In genomic region chr21:43178175-43178574, GRCh38 we compare ENCODE assay signal across 13 cellular contexts. TPM values are rescaled to one million over a fixed set of nuclear protein-coding genes. Genes with fewer than 3 reads are reported as not detected.
DNase-seq lines count a peak whose midpoint lies in the region; ATAC-seq, FAIRE-seq and TF ChIP-seq lines count a peak whose summit lies in the region.
"Not testable (repeated sequence)": the region's sequence is repeated elsewhere in the genome, so short reads cannot be mapped to it uniquely, and the experiment has no call there.
"Had no signal": no experiment of that assay in that cellular context is flagged by ENCODE, and none has a peak within 500 bp of the region (broad histone marks: within the 10 kb centered on the region; RNA-seq: fewer than 3 reads in every experiment).

No MANE protein-coding gene starts in this region.

- H3K27ac ChIP-seq in HepG2 (ENCODE audit: extremely low read length, insufficient read depth, low read length); pancreas: not testable (repeated sequence)

- WGBS in HepG2 (ENCODE audit: low lambda C conversion rate): no CpG with 5 or more reads among the region's 13 CpGs
- no CpG with 5 or more reads among the region's 13 CpGs for WGBS in pancreas, 2 donors

- not testable (repeated sequence) for BruUV-seq in HepG2 (replicated peaks; lab: Mats Ljungman, UMichigan)

- not testable (repeated sequence) for H3K9me3 ChIP-seq in HepG2 (ENCODE audit: low read length); pancreas

- H4K20me1 ChIP-seq in HepG2 (ENCODE audit: insufficient read depth, low read length): not testable (repeated sequence)

- not testable (repeated sequence) for H3K9ac ChIP-seq in HepG2 (ENCODE audit: insufficient read depth, low read depth, low read length)

- POLR2A ChIA-PET in HepG2 (lab: Yijun Ruan, JAX): not testable (repeated sequence)

- TF ChIP-seq CTCF in HepG2 (CRISPR knock-in tag; IDR thresholded peaks at IDR 0.05); pancreas (IDR thresholded peaks at IDR 0.05): not testable (repeated sequence)

- not testable (repeated sequence) for H3K27me3 ChIP-seq in HepG2 (ENCODE audit: control insufficient read depth in 1 of 2, insufficient read depth in 2 of 2, low read length in 2 of 2); pancreas

- peak; percentile 30 for ATAC-seq in Right ventricle myocardium inferior
- ATAC-seq in left ventricle myocardium superior: peak; percentile 3
- ATAC-seq in HepG2: not testable (repeated sequence)
- ATAC-seq in pancreas: peak; percentile 39 to 72 (median 64)

- not testable (repeated sequence) for H3K4me3 ChIP-seq in HepG2 (replicated peaks in 1 of 3; ENCODE audit: insufficient read depth in 1 of 3, low read depth in 2 of 3, low read length in 3 of 3); pancreas

- not testable (repeated sequence) for H3K36me3 ChIP-seq in HepG2 (replicated peaks in 1 of 2; ENCODE audit: control insufficient read depth in 1 of 2, insufficient read depth in 2 of 2, low read length in 2 of 2); pancreas

- DNase-seq in Right ventricle myocardium inferior (ENCODE audit: missing footprints); left ventricle myocardium superior; HepG2 (ENCODE audit: low spot score); pancreas: not testable (repeated sequence)

- H3K79me2 ChIP-seq in HepG2 (ENCODE audit: insufficient read depth, low read length): not testable (repeated sequence)

- H3K4me1 ChIP-seq in HepG2 (ENCODE audit: insufficient read depth, low read length); pancreas: not testable (repeated sequence)

- TF ChIP-seq POLR2A in HepG2 (IDR thresholded peaks at IDR 0.05; ENCODE audit: insufficient read depth in 1 of 2, low read depth in 2 of 2, low read length in 2 of 2): not testable (repeated sequence)

- CTCF ChIA-PET in HepG2 (lab: Yijun Ruan, JAX; ENCODE audit: low intra/inter-chr PET ratio, low total read pairs): not testable (repeated sequence)

- not testable (repeated sequence) for TF ChIP-seq RAD21 in HepG2 (CRISPR knock-in tag; IDR thresholded peaks at IDR 0.05)

- intact Hi-C loops in Right ventricle myocardium inferior (cut with DNase I); left ventricle myocardium superior (cut with micrococcal nuclease); HepG2 (cut with micrococcal nuclease; ENCODE audit: unreplicated experiment); pancreas (cut with DNase I): not testable (repeated sequence)

- in situ Hi-C loops in HepG2 (cut with HindIII; ENCODE audit: extremely low pct_ligation_motif_present, low pct_unique_long_range_greater_than_20kb): not testable (repeated sequence)

- not testable (repeated sequence) for TF ChIP-seq EP300 in HepG2 (IDR thresholded peaks at IDR 0.05; ENCODE audit: low read depth in 2 of 2, low read length in 2 of 2); HepG2 (CRISPR knock-in tag; IDR thresholded peaks at IDR 0.05; ENCODE audit: borderline replicate concordance)

- not testable (repeated sequence) for H3K4me2 ChIP-seq in HepG2 (ENCODE audit: low read depth, low read length)

- not testable (repeated sequence) for H2AFZ ChIP-seq in HepG2 (ENCODE audit: low read length)

- FAIRE-seq in HepG2 (lab: Jason Lieb, UNC): peak; percentile 39
- not testable (repeated sequence) for FAIRE-seq in pancreas (lab: Jason Lieb, UNC)

RNA-seq across cellular contexts. Expression of gene CRYAA, which starts 9.4 kb away (rescaled TPM):
- total RNA-seq in Right ventricle myocardium inferior: not detected
- total RNA-seq in left ventricle myocardium superior: not detected
- total RNA-seq in HepG2 (2016; rRNA removed; fragmentation: Illumina TruSeq; extraction: Trizol): 5.2 and 5.6 TPM in 2 replicates
- total RNA-seq in HepG2 (2016; cell fraction: cytosol; rRNA removed; fragmentation: Illumina TruSeq; extraction: Trizol; ENCODE audit: low read depth): 4.7 and 6.3 TPM in 2 replicates
- total RNA-seq in HepG2 (2016; cell fraction: insoluble cytoplasmic fraction; rRNA removed; fragmentation: Illumina TruSeq; extraction: Trizol): 6.2 TPM in 1 of 2 replicates, not detected in the other
- total RNA-seq in HepG2 (2016; cell fraction: membrane; rRNA removed; fragmentation: Illumina TruSeq; extraction: Trizol): 6.0 and 8.4 TPM in 2 replicates
- 2.3 and 5.6 TPM in 2 replicates for total RNA-seq in HepG2 (2016; cell fraction: nucleus; rRNA removed; fragmentation: Illumina TruSeq; extraction: Trizol)
- 7.6 and 8.6 TPM in 2 replicates for polyA plus RNA-seq in HepG2 (2011; rRNA removed)
- polyA plus RNA-seq in HepG2 (2011; cell fraction: cytosol; rRNA removed): 9.1 and 18.4 TPM in 2 replicates
- 5.7 and 7.5 TPM in 2 replicates for polyA plus RNA-seq in HepG2 (2011; cell fraction: nucleus; rRNA removed)
- 10.0 and 16.7 TPM in 2 replicates for polyA plus RNA-seq in HepG2 (2012)
- 13.6 and 17.8 TPM in 2 replicates for polyA plus RNA-seq in HepG2 (2016; cell fraction: cytosol; fragmentation: Illumina TruSeq; extraction: Trizol; ENCODE audit: low read depth)
- polyA plus RNA-seq in HepG2 (2016; cell fraction: insoluble cytoplasmic fraction; fragmentation: Illumina TruSeq; extraction: Trizol; ENCODE audit: low read depth): 11.2 and 14.9 TPM in 2 replicates
- polyA plus RNA-seq in HepG2 (2016; cell fraction: membrane; fragmentation: Illumina TruSeq; extraction: Trizol; ENCODE audit: low read depth): 16.4 and 19.1 TPM in 2 replicates
- polyA plus RNA-seq in HepG2 (2016; cell fraction: nucleus; fragmentation: Illumina TruSeq; extraction: Trizol; ENCODE audit: insufficient read depth, low read depth): 6.9 and 8.0 TPM in 2 replicates
- polyA minus RNA-seq in HepG2 (2011; rRNA and poly(A)+ RNA removed; ENCODE audit: low replicate concordance): 6.5 TPM in 1 of 2 replicates, not detected in the other
- 4.6 TPM in 1 of 2 replicates, not detected in the other for polyA minus RNA-seq in HepG2 (2011; cell fraction: cytosol; rRNA and poly(A)+ RNA removed)
- 0.62 and 1.2 TPM in 2 replicates for polyA minus RNA-seq in HepG2 (2011; cell fraction: nucleus; rRNA and poly(A)+ RNA removed)
- not detected for total RNA-seq in pancreas
- polyA plus RNA-seq in pancreas: not detected
- total RNA-seq: A673; CD4-positive, alpha-beta memory T cell; CD4-positive, CD25-positive, alpha-beta regulatory T cell; CD8-positive, alpha-beta memory T cell; Daoy; G401; GM12878 had no signal
- polyA plus RNA-seq: AG04450; CD14-positive monocyte; CD4-positive, alpha-beta memory T cell; CD4-positive, CD25-positive, alpha-beta regulatory T cell; CD8-positive, alpha-beta memory T cell; GM12878 had no signal
